Comparison of ENCODE assay signal across 14 cellular contexts in genomic region chr2:113734187-113734586, GRCh38. TPM values are rescaled to one million over a fixed set of nuclear protein-coding genes. Genes with fewer than 3 reads are reported as not detected.
DNase-seq lines count a peak whose midpoint lies in the region; ATAC-seq and TF ChIP-seq lines count a peak whose summit lies in the region.
"Had no signal": no experiment of that assay in that cellular context is flagged by ENCODE, and none has a peak within 500 bp of the region (broad histone marks: within the 10 kb centered on the region; RNA-seq: fewer than 3 reads in every experiment).

No MANE protein-coding gene starts in this region.

- H3K9ac ChIP-seq in PC-3 (ENCODE audit: low read length), result no peak overlapping the region

- no peaks in the 10 kb centered on the region for H3K9me3 Mint-ChIP-seq in activated CD8-positive, alpha-beta T cell treated with anti-CD3 and anti-CD28 coated beads for 36 hours
- H3K9me3 Mint-ChIP-seq in activated CD8-positive, alpha-beta T cell treated with anti-CD3 and anti-CD28 coated beads, Interleukin-2, amount 10 ng/mL, durations not matched to agents 7 days and 5 days (ENCODE audit: insufficient read depth), result no peaks in the 10 kb centered on the region
- H3K9me3 Mint-ChIP-seq in stimulated activated effector memory CD8-positive, alpha-beta T cell treated with anti-CD3 and anti-CD28 coated beads, Interleukin-12 subunit alpha, Interleukin-12 subunit beta, amount 100 ng/mL, for 72 hours, result no peaks in the 10 kb centered on the region
- no peaks in the 10 kb centered on the region for H3K9me3 Mint-ChIP-seq in WTC11

- no peak overlapping the region for H2AFZ ChIP-seq in PC-3 (ENCODE audit: low read length)

- no TSS peak for BruUV-seq in PC-3 (replicated peaks; lab: Mats Ljungman, UMichigan)

- no peaks in the 10 kb centered on the region for H3F3A ChIP-seq in PC-3 (ENCODE audit: low read length, unreplicated experiment)

- intact Hi-C loops in activated CD8-positive, alpha-beta T cell treated with anti-CD3 and anti-CD28 coated beads for 36 hours (cut with micrococcal nuclease), result no loop called here
- intact Hi-C loops in left colon (cut with DNase I, micrococcal nuclease) (no loop called here), PC-3 (cut with micrococcal nuclease) (no loop called here)

- ATAC-seq in activated CD8-positive, alpha-beta T cell treated with anti-CD3 and anti-CD28 coated beads for 36 hours, result peak; percentile 60
- ATAC-seq in activated CD8-positive, alpha-beta T cell treated with anti-CD3 and anti-CD28 coated beads, Interleukin-2, amount 10 ng/mL, durations not matched to agents 7 days and 5 days, result no peak
- ATAC-seq in GM21526 (IDR thresholded peaks at IDR 0.05; ENCODE audit: low FRiP score, unreplicated experiment) (peak; percentile 59), HG03066 (IDR thresholded peaks at IDR 0.05; ENCODE audit: low read depth, unreplicated experiment) (peak; percentile 80), WTC11 (no peak), left colon (no peak), PC-3 (no peak)
- peak; percentile 74 for ATAC-seq in stimulated activated effector memory CD8-positive, alpha-beta T cell treated with anti-CD3 and anti-CD28 coated beads, Interleukin-12 subunit alpha, Interleukin-12 subunit beta, amount 100 ng/mL, for 72 hours
- ATAC-seq: activated CD8-positive, alpha-beta memory T cell treated with anti-CD3 and anti-CD28 coated beads, Interleukin-2, amount 10 ng/mL, durations not matched to agents 7 days and 5 days had no signal

- H3K36me3 Mint-ChIP-seq in activated CD8-positive, alpha-beta T cell treated with anti-CD3 and anti-CD28 coated beads for 36 hours (ENCODE audit: low read depth), result peaks cover 9% of the 10 kb centered on the region
- peaks cover 12% of the 10 kb centered on the region for H3K36me3 Mint-ChIP-seq in activated CD8-positive, alpha-beta T cell treated with anti-CD3 and anti-CD28 coated beads, Interleukin-2, amount 10 ng/mL, durations not matched to agents 7 days and 5 days (ENCODE audit: low read depth)
- H3K36me3 Mint-ChIP-seq in stimulated activated effector memory CD8-positive, alpha-beta T cell treated with anti-CD3 and anti-CD28 coated beads, Interleukin-12 subunit alpha, Interleukin-12 subunit beta, amount 100 ng/mL, for 72 hours, result peaks cover 51% of the 10 kb centered on the region
- 0 out of 2 replicates have a peak, but pooled peaks cover 4% of the 10 kb centered on the region for H3K36me3 Mint-ChIP-seq in WTC11

- H3K27ac Mint-ChIP-seq in activated CD8-positive, alpha-beta T cell treated with anti-CD3 and anti-CD28 coated beads for 36 hours, result no peak overlapping the region
- H3K27ac Mint-ChIP-seq in activated CD8-positive, alpha-beta T cell treated with anti-CD3 and anti-CD28 coated beads, Interleukin-2, amount 10 ng/mL, durations not matched to agents 7 days and 5 days, result no peak overlapping the region
- no peak overlapping the region for H3K27ac Mint-ChIP-seq in stimulated activated effector memory CD8-positive, alpha-beta T cell treated with anti-CD3 and anti-CD28 coated beads, Interleukin-12 subunit alpha, Interleukin-12 subunit beta, amount 100 ng/mL, for 72 hours
- no peak overlapping the region for H3K27ac Mint-ChIP-seq in WTC11
- H3K27ac Mint-ChIP-seq: activated CD8-positive, alpha-beta memory T cell treated with anti-CD3 and anti-CD28 coated beads, Interleukin-2, amount 10 ng/mL, durations not matched to agents 7 days and 5 days had no signal

- H3K27me3 Mint-ChIP-seq in activated CD8-positive, alpha-beta T cell treated with anti-CD3 and anti-CD28 coated beads for 36 hours, result no peaks in the 10 kb centered on the region
- H3K27me3 Mint-ChIP-seq in activated CD8-positive, alpha-beta T cell treated with anti-CD3 and anti-CD28 coated beads, Interleukin-2, amount 10 ng/mL, durations not matched to agents 7 days and 5 days (ENCODE audit: low read depth), result no peaks in the 10 kb centered on the region
- no peaks in the 10 kb centered on the region for H3K27me3 Mint-ChIP-seq in WTC11 (ENCODE audit: low read depth)
- H3K27me3 Mint-ChIP-seq: activated CD8-positive, alpha-beta memory T cell treated with anti-CD3 and anti-CD28 coated beads, Interleukin-2, amount 10 ng/mL, durations not matched to agents 7 days and 5 days had no signal

- peak; percentile 22 for DNase-seq in activated CD8-positive, alpha-beta T cell treated with anti-CD3 and anti-CD28 coated beads for 36 hours
- no peak for DNase-seq in activated CD8-positive, alpha-beta T cell treated with anti-CD3 and anti-CD28 coated beads, Interleukin-2, amount 10 ng/mL, durations not matched to agents 7 days and 5 days
- DNase-seq in stimulated activated effector memory CD8-positive, alpha-beta T cell treated with anti-CD3 and anti-CD28 coated beads, Interleukin-12 subunit alpha, Interleukin-12 subunit beta, amount 100 ng/mL, for 72 hours (ENCODE audit: low spot score in 2 of 2), result no peak
- DNase-seq in WTC11 (ENCODE audit: low spot score), result no peak
- DNase-seq in left colon, result no peak
- no peak for DNase-seq in PC-3
- DNase-seq: activated CD8-positive, alpha-beta memory T cell treated with anti-CD3 and anti-CD28 coated beads, Interleukin-2, amount 10 ng/mL, durations not matched to agents 7 days and 5 days; adrenal gland; GOT3 had no signal

- no peak overlapping the region for H3K4me2 ChIP-seq in PC-3 (ENCODE audit: low read length)
- H3K4me2 ChIP-seq: smooth muscle cell had no signal

- H3K9me3 ChIP-seq in PC-3 (ENCODE audit: low read length), result no peaks in the 10 kb centered on the region
- H3K9me3 ChIP-seq: adrenal gland, neutrophil had no signal

- peaks cover 3% of the 10 kb centered on the region for H3K4me1 Mint-ChIP-seq in activated CD8-positive, alpha-beta T cell treated with anti-CD3 and anti-CD28 coated beads for 36 hours (ENCODE audit: low read depth)
- H3K4me1 Mint-ChIP-seq in activated CD8-positive, alpha-beta T cell treated with anti-CD3 and anti-CD28 coated beads, Interleukin-2, amount 10 ng/mL, durations not matched to agents 7 days and 5 days (ENCODE audit: low read depth), result peaks cover 6% of the 10 kb centered on the region
- no peaks in the 10 kb centered on the region for H3K4me1 Mint-ChIP-seq in stimulated activated effector memory CD8-positive, alpha-beta T cell treated with anti-CD3 and anti-CD28 coated beads, Interleukin-12 subunit alpha, Interleukin-12 subunit beta, amount 100 ng/mL, for 72 hours
- no peaks in the 10 kb centered on the region for H3K4me1 Mint-ChIP-seq in WTC11

- TF ChIP-seq CTCF in activated CD8-positive, alpha-beta T cell treated with anti-CD3 and anti-CD28 coated beads for 36 hours (IDR thresholded peaks at IDR 0.05), result no peak
- TF ChIP-seq CTCF in WTC11 (IDR thresholded peaks at IDR 0.05), result no peak
- no peak for TF ChIP-seq CTCF in PC-3 (conservative IDR thresholded peaks at IDR 0.05; ENCODE audit: low read depth, low read length)

- H3K4me1 ChIP-seq in PC-3 (ENCODE audit: insufficient read depth, low read length), result no peaks in the 10 kb centered on the region
- H3K4me1 ChIP-seq: adrenal gland had no signal

- no peak overlapping the region for H3K27ac ChIP-seq in PC-3 (ENCODE audit: low read length)
- H3K27ac ChIP-seq: adrenal gland, coronary artery, neutrophil had no signal

- no peaks in the 10 kb centered on the region for H3K27me3 ChIP-seq in PC-3 (ENCODE audit: low read length)
- H3K27me3 ChIP-seq: adrenal gland, neutrophil had no signal

- H3K4me3 ChIP-seq in PC-3 (ENCODE audit: low read length), result no peak overlapping the region
- H3K4me3 ChIP-seq: adrenal gland, coronary artery, smooth muscle cell had no signal

- no peaks in the 10 kb centered on the region for H3K79me2 ChIP-seq in PC-3 (ENCODE audit: low read length)

- POLR2A ChIA-PET in activated CD8-positive, alpha-beta T cell treated with anti-CD3 and anti-CD28 coated beads for 36 hours (lab: Charles Lee), result interaction anchor here (0.6 to 1.0 kb wide), 2 partner anchors 13 to 22 kb away, joined by 3 read pairs; no protein-coding TSS in a partner anchor
- POLR2A ChIA-PET in activated CD8-positive, alpha-beta T cell treated with anti-CD3 and anti-CD28 coated beads, Interleukin-2, amount 10 ng/mL, durations not matched to agents 7 days and 5 days (lab: Charles Lee), result interaction anchor here (1.0 kb wide), 1 partner anchor 22 kb away, joined by 3 read pairs; the partner anchor contains the start of gene SLC35F5
- POLR2A ChIA-PET in WTC11 (lab: Charles Lee), result no interaction called here
- POLR2A ChIA-PET in PC-3 (lab: Charles Lee; ENCODE audit: unreplicated experiment), result no interaction called here

- no peaks in the 10 kb centered on the region for H4K20me1 ChIP-seq in PC-3 (ENCODE audit: low read length)

- peaks cover 16% of the 10 kb centered on the region for H3K36me3 ChIP-seq in PC-3 (ENCODE audit: low read depth, low read length)

- no peak overlapping the region for H3K4me3 Mint-ChIP-seq in activated CD8-positive, alpha-beta T cell treated with anti-CD3 and anti-CD28 coated beads for 36 hours
- no peak overlapping the region for H3K4me3 Mint-ChIP-seq in activated CD8-positive, alpha-beta T cell treated with anti-CD3 and anti-CD28 coated beads, Interleukin-2, amount 10 ng/mL, durations not matched to agents 7 days and 5 days
- no peak overlapping the region for H3K4me3 Mint-ChIP-seq in stimulated activated effector memory CD8-positive, alpha-beta T cell treated with anti-CD3 and anti-CD28 coated beads, Interleukin-12 subunit alpha, Interleukin-12 subunit beta, amount 100 ng/mL, for 72 hours
- H3K4me3 Mint-ChIP-seq in WTC11, result no peak overlapping the region
- H3K4me3 Mint-ChIP-seq: activated CD8-positive, alpha-beta memory T cell treated with anti-CD3 and anti-CD28 coated beads, Interleukin-2, amount 10 ng/mL, durations not matched to agents 7 days and 5 days had no signal

- no peaks in the 10 kb centered on the region for H3K9me2 ChIP-seq in PC-3 (replicated peaks; ENCODE audit: low read length)

- CTCF ChIA-PET in activated CD8-positive, alpha-beta T cell treated with anti-CD3 and anti-CD28 coated beads for 36 hours (lab: Charles Lee), result interaction anchor here (1.2 to 1.4 kb wide), 3 partner anchors 10 to 246 kb away, joined by 3 to 5 read pairs (median 4); no protein-coding TSS in a partner anchor
- CTCF ChIA-PET in activated CD8-positive, alpha-beta T cell treated with anti-CD3 and anti-CD28 coated beads, Interleukin-2, amount 10 ng/mL, durations not matched to agents 7 days and 5 days (lab: Charles Lee), result interaction anchor here (0.8 to 1.2 kb wide), 3 partner anchors 12 to 34 kb away, joined by 3 to 5 read pairs (median 3); partner anchors contain the start of gene SLC35F5
- CTCF ChIA-PET in WTC11 (lab: Charles Lee), result no interaction called here
- CTCF ChIA-PET in PC-3 (lab: Charles Lee), result no interaction called here

TF ChIP-seq in WTC11, 78 proteins besides CTCF, POLR2A, EP300 and RAD21:
- TF ChIP-seq JAZF1 (CRISPR knock-in tag; IDR thresholded peaks at IDR 0.05) (no peak), GRHL2 (CRISPR knock-in tag; IDR thresholded peaks at IDR 0.05; ENCODE audit: insufficient replicate concordance, severe bottlenecking) (no peak), HMGA2 (CRISPR knock-in tag; IDR thresholded peaks at IDR 0.05) (no peak), ETV6 (CRISPR knock-in tag; IDR thresholded peaks at IDR 0.05) (no peak)

RNA-seq across cellular contexts. Expression of gene SLC35F5, which starts 22.3 kb away (rescaled TPM):
- total RNA-seq in activated CD8-positive, alpha-beta T cell treated with anti-CD3 and anti-CD28 coated beads for 36 hours, result 10 to 100 TPM; 17.9 to 18.9 TPM
- total RNA-seq in activated CD8-positive, alpha-beta T cell treated with anti-CD3 and anti-CD28 coated beads, Interleukin-2, amount 10 ng/mL, durations not matched to agents 7 days and 5 days, result 10 to 100 TPM; 16.5 to 17.1 TPM
- total RNA-seq in WTC11 (2021) (20.3 to 24.8 TPM (median 23.8 TPM) in 3 replicates), left colon (100 to 1,000 TPM; 130 to 132 TPM), PC-3 (2014; rRNA removed) (41.1 and 55.3 TPM in 2 replicates)

Comparison
In these comparisons a context has a peak if more than half of its experiments do, and no peak if none do; other contexts are left out.
1. ATAC-seq: peak in activated CD8-positive, alpha-beta T cell treated with anti-CD3 and anti-CD28 coated beads for 36 hours (single experiment), GM21526 (single experiment), HG03066 (single experiment) and stimulated activated effector memory CD8-positive, alpha-beta T cell treated with anti-CD3 and anti-CD28 coated beads, Interleukin-12 subunit alpha, Interleukin-12 subunit beta, amount 100 ng/mL, for 72 hours (single experiment); none in activated CD8-positive, alpha-beta T cell treated with anti-CD3 and anti-CD28 coated beads, Interleukin-2, amount 10 ng/mL, durations not matched to agents 7 days and 5 days (single experiment), WTC11 (single experiment), left colon (single experiment) and PC-3 (single experiment).
2. CTCF ChIA-PET loops: an anchor here in activated CD8-positive, alpha-beta T cell treated with anti-CD3 and anti-CD28 coated beads for 36 hours (1.2 to 1.4 kb wide) and activated CD8-positive, alpha-beta T cell treated with anti-CD3 and anti-CD28 coated beads, Interleukin-2, amount 10 ng/mL, durations not matched to agents 7 days and 5 days (0.8 to 1.2 kb wide); none called in WTC11 and PC-3.
3. POLR2A ChIA-PET loops: an anchor here in activated CD8-positive, alpha-beta T cell treated with anti-CD3 and anti-CD28 coated beads for 36 hours (0.6 to 1.0 kb wide) and activated CD8-positive, alpha-beta T cell treated with anti-CD3 and anti-CD28 coated beads, Interleukin-2, amount 10 ng/mL, durations not matched to agents 7 days and 5 days (1.0 kb wide); none called in WTC11 and PC-3.